In the genomic region with DNA sequence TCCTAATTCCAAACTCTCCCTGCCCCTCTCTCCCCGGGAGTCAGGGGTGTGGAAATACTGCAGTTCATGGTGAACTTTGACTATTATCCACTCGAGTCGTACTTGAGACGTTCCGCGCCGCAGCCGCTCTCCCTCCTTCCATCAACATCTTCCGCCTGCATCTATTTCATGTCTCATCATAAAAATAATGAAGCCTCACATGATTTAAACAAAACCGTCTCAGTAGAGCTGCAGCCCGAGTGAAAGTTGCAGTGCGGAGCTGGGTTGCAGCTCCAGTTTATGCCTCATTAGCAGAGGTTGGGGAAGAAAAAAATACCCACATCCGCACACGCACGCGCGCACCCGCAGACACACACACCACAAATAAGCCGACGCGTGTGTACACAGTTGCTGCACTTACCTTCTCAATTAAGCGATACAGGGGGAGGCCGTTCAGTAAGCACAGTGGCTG, we compare ENCODE assay signal across 1 cellular context.
TF ChIP-seq lines count a peak whose summit lies in the region.

No MANE protein-coding gene starts in this region.

TF ChIP-seq in GM12878, 131 proteins besides CTCF, POLR2A, EP300 and RAD21 (continued from another document):
- TF ChIP-seq SMAD1 (IDR thresholded peaks at IDR 0.05; ENCODE audit: low read depth, partially characterized antibody) (no peak), BHLHE40 (IDR thresholded peaks at IDR 0.05; ENCODE audit: borderline replicate concordance in 1 of 2, low read depth in 2 of 2, low read length in 1 of 2) (peak in 1 of 2 experiments; percentile 71; a peak in 2 of 4 replicates)
